6 cellular contexts compared by ENCODE assay signal in genomic region chr3:22748453-22748852, GRCh38.
"Had no signal": no experiment of that assay in that cellular context is flagged by ENCODE, and none has a peak within 500 bp of the region (broad histone marks: within the 10 kb centered on the region; RNA-seq: fewer than 3 reads in every experiment).

No MANE protein-coding gene starts in this region.

- H3K4me1 ChIP-seq: HAP-1 had no signal

- H3K9ac ChIP-seq: GM23248 had no signal

- H2AFZ ChIP-seq: GM23248 had no signal

- H3K9me3 ChIP-seq: HAP-1 had no signal

- H3K36me3 ChIP-seq: HAP-1 had no signal

- H3K27ac ChIP-seq: GM23248, HL-60 had no signal

- H3K4me3 ChIP-seq: GM23248, HAP-1 had no signal

- DNase-seq: GM23248, GOT3, H7, HFFc6 had no signal
